1 cellular context compared by ENCODE assay signal in the genomic region with DNA sequence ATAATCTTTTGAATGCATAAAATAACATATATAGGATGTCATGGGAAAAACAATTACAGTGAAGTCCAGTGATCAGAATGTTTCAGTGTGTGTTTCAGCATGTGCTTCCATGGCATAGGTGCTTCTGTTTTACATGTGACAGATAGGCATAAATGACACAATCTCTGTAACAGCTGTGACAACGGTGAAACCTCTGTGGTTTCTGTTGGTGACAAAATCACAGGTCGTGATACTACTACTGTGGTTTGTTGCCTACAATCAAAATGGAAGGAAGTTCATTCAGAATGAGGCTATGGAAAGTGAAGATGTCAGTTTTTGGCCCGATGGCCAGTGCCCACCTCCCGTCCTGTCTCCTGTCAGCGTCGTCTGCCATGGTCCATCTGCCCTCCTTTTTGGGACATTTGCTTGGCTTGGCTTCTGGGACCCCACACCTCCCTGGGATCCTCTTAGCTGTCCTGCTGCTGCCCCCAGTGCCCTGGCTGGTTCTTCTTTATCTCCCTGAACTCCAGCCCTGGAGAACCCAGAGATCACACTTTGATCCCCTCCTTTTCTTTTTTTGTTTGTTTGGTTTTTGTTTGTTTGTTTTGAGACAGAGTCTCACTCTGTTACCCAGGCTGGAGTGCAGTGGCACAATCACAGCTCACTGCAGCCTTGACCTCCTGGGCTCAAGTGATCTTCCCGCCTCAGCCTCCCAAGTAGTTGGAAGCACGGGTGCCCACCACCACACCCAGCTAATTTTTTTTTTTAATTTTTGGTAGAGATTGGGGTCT.
A peak's percentile ranks its signal among the peaks of the same experiment; 100 is the strongest.
TF ChIP-seq lines count a peak whose summit lies in the region.

No MANE protein-coding gene starts in this region.

TF ChIP-seq in HepG2, 621 proteins besides CTCF, POLR2A, EP300 and RAD21 (continued from another document):
- TF ChIP-seq, protein P1, sequence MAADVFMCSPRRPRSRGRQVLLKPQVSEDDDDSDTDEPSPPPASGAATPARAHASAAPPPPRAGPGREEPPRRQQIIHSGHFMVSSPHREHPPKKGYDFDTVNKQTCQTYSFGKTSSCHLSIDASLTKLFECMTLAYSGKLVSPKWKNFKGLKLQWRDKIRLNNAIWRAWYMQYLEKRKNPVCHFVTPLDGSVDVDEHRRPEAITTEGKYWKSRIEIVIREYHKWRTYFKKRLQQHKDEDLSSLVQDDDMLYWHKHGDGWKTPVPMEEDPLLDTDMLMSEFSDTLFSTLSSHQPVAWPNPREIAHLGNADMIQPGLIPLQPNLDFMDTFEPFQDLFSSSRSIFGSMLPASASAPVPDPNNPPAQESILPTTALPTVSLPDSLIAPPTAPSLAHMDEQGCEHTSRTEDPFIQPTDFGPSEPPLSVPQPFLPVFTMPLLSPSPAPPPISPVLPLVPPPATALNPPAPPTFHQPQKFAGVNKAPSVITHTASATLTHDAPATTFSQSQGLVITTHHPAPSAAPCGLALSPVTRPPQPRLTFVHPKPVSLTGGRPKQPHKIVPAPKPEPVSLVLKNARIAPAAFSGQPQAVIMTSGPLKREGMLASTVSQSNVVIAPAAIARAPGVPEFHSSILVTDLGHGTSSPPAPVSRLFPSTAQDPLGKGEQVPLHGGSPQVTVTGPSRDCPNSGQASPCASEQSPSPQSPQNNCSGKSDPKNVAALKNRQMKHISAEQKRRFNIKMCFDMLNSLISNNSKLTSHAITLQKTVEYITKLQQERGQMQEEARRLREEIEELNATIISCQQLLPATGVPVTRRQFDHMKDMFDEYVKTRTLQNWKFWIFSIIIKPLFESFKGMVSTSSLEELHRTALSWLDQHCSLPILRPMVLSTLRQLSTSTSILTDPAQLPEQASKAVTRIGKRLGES (CRISPR knock-in tag; IDR thresholded peaks at IDR 0.05; ENCODE audit: borderline replicate concordance): no peak
- TF ChIP-seq, protein P2, sequence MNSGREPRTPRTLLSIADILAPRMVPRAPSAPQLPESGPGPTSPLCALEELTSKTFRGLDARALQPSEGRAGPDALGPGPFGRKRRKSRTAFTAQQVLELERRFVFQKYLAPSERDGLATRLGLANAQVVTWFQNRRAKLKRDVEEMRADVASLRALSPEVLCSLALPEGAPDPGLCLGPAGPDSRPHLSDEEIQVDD (CRISPR knock-in tag; IDR thresholded peaks at IDR 0.05; ENCODE audit: borderline replicate concordance): no peak
- TF ChIP-seq, protein P3, sequence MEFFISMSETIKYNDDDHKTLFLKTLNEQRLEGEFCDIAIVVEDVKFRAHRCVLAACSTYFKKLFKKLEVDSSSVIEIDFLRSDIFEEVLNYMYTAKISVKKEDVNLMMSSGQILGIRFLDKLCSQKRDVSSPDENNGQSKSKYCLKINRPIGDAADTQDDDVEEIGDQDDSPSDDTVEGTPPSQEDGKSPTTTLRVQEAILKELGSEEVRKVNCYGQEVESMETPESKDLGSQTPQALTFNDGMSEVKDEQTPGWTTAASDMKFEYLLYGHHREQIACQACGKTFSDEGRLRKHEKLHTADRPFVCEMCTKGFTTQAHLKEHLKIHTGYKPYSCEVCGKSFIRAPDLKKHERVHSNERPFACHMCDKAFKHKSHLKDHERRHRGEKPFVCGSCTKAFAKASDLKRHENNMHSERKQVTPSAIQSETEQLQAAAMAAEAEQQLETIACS (CRISPR knock-in tag; IDR thresholded peaks at IDR 0.05): no peak
- TF ChIP-seq TBP (CRISPR knock-in tag; IDR thresholded peaks at IDR 0.05): no peak
- TF ChIP-seq, protein P4, sequence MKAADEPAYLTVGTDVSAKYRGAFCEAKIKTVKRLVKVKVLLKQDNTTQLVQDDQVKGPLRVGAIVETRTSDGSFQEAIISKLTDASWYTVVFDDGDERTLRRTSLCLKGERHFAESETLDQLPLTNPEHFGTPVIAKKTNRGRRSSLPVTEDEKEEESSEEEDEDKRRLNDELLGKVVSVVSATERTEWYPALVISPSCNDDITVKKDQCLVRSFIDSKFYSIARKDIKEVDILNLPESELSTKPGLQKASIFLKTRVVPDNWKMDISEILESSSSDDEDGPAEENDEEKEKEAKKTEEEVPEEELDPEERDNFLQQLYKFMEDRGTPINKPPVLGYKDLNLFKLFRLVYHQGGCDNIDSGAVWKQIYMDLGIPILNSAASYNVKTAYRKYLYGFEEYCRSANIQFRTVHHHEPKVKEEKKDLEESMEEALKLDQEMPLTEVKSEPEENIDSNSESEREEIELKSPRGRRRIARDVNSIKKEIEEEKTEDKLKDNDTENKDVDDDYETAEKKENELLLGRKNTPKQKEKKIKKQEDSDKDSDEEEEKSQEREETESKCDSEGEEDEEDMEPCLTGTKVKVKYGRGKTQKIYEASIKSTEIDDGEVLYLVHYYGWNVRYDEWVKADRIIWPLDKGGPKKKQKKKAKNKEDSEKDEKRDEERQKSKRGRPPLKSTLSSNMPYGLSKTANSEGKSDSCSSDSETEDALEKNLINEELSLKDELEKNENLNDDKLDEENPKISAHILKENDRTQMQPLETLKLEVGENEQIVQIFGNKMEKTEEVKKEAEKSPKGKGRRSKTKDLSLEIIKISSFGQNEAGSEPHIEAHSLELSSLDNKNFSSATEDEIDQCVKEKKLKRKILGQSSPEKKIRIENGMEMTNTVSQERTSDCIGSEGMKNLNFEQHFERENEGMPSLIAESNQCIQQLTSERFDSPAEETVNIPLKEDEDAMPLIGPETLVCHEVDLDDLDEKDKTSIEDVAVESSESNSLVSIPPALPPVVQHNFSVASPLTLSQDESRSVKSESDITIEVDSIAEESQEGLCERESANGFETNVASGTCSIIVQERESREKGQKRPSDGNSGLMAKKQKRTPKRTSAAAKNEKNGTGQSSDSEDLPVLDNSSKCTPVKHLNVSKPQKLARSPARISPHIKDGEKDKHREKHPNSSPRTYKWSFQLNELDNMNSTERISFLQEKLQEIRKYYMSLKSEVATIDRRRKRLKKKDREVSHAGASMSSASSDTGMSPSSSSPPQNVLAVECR (CRISPR knock-in tag; IDR thresholded peaks at IDR 0.05; ENCODE audit: borderline replicate concordance): 0 out of 2 replicates have a peak, but pooled peaks have one; percentile 45
- TF ChIP-seq RFX3 (CRISPR knock-in tag; IDR thresholded peaks at IDR 0.05): no peak
- TF ChIP-seq, protein P5, sequence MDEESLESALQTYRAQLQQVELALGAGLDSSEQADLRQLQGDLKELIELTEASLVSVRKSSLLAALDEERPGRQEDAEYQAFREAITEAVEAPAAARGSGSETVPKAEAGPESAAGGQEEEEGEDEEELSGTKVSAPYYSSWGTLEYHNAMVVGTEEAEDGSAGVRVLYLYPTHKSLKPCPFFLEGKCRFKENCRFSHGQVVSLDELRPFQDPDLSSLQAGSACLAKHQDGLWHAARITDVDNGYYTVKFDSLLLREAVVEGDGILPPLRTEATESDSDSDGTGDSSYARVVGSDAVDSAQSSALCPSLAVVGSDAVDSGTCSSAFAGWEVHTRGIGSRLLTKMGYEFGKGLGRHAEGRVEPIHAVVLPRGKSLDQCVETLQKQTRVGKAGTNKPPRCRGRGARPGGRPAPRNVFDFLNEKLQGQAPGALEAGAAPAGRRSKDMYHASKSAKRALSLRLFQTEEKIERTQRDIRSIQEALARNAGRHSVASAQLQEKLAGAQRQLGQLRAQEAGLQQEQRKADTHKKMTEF (CRISPR knock-in tag; IDR thresholded peaks at IDR 0.05): 0 out of 2 replicates have a peak, but pooled peaks have one; percentile 18
- peak; percentile 78; the same call in 1 of the 2 replicates for TF ChIP-seq ZBTB3 (CRISPR knock-in tag; IDR thresholded peaks at IDR 0.05; ENCODE audit: borderline replicate concordance, low read depth)
- TF ChIP-seq, protein P6, sequence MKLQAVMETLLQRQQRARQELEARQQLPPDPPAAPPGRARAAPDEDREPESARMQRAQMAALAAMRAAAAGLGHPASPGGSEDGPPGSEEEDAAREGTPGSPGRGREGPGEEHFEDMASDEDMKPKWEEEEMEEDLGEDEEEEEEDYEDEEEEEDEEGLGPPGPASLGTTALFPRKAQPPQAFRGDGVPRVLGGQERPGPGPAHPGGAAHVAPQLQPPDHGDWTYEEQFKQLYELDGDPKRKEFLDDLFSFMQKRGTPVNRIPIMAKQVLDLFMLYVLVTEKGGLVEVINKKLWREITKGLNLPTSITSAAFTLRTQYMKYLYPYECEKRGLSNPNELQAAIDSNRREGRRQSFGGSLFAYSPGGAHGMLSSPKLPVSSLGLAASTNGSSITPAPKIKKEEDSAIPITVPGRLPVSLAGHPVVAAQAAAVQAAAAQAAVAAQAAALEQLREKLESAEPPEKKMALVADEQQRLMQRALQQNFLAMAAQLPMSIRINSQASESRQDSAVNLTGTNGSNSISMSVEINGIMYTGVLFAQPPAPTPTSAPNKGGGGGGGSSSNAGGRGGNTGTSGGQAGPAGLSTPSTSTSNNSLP (IDR thresholded peaks at IDR 0.05; ENCODE audit: low read depth, low read length): no peak
- TF ChIP-seq, protein P7, sequence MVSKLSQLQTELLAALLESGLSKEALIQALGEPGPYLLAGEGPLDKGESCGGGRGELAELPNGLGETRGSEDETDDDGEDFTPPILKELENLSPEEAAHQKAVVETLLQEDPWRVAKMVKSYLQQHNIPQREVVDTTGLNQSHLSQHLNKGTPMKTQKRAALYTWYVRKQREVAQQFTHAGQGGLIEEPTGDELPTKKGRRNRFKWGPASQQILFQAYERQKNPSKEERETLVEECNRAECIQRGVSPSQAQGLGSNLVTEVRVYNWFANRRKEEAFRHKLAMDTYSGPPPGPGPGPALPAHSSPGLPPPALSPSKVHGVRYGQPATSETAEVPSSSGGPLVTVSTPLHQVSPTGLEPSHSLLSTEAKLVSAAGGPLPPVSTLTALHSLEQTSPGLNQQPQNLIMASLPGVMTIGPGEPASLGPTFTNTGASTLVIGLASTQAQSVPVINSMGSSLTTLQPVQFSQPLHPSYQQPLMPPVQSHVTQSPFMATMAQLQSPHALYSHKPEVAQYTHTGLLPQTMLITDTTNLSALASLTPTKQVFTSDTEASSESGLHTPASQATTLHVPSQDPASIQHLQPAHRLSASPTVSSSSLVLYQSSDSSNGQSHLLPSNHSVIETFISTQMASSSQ (IDR thresholded peaks at IDR 0.05; ENCODE audit: low read depth): no peak
- TF ChIP-seq, protein P7 (CRISPR knock-in tag; IDR thresholded peaks at IDR 0.05; ENCODE audit: borderline replicate concordance): no peak
- TF ChIP-seq, protein P8, sequence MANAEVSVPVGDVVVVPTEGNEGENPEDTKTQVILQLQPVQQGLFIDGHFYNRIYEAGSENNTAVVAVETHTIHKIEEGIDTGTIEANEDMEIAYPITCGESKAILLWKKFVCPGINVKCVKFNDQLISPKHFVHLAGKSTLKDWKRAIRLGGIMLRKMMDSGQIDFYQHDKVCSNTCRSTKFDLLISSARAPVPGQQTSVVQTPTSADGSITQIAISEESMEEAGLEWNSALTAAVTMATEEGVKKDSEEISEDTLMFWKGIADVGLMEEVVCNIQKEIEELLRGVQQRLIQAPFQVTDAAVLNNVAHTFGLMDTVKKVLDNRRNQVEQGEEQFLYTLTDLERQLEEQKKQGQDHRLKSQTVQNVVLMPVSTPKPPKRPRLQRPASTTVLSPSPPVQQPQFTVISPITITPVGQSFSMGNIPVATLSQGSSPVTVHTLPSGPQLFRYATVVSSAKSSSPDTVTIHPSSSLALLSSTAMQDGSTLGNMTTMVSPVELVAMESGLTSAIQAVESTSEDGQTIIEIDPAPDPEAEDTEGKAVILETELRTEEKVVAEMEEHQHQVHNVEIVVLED (CRISPR knock-in tag; IDR thresholded peaks at IDR 0.05; ENCODE audit: borderline replicate concordance): no peak
